In the genomic region with DNA sequence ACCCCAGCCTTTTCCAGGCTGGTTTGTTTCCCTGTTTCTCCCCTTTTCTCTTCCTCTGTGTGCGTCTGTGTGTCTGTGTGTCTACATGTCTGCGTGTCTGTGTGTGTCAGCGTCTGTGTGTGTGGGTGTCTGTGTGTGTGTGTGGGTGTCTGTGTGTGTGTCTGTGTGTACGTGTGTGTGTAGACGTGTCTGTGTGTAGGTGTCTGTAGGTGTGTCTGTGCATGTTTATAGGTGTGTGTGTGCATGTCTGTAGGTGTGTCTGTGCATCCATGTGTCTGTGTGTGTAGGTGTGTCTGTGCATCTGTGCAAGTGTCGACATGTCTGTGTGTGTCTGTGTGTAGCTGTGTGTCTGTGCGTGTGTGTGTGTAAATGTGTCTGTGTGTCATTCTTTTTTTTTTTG, we compare ENCODE assay signal across 20 cellular contexts. TPM values are rescaled to one million over a fixed set of nuclear protein-coding genes. Genes with fewer than 3 reads are reported as not detected.
"Had no signal": no experiment of that assay in that cellular context is flagged by ENCODE, and none has a peak within 500 bp of the region (broad histone marks: within the 10 kb centered on the region; RNA-seq: fewer than 3 reads in every experiment).

No MANE protein-coding gene starts in this region.

- H3K27ac Mint-ChIP-seq: activated CD4-positive, alpha-beta memory T cell treated with anti-CD3 and anti-CD28 coated beads for 36 hours; activated CD4-positive, alpha-beta T cell treated with anti-CD3 and anti-CD28 coated beads for 36 hours; endodermal cell; type B pancreatic cell had no signal

- H3K36me3 ChIP-seq: ascending aorta, gastroesophageal sphincter had no signal

- DNase-seq: activated CD4-positive, alpha-beta memory T cell treated with anti-CD3 and anti-CD28 coated beads for 36 hours; activated CD4-positive, alpha-beta T cell treated with anti-CD3 and anti-CD28 coated beads for 36 hours; activated effector memory CD4-positive, alpha-beta T cell treated with anti-CD3 and anti-CD28 coated beads, Interleukin-2, amount 50 U/mL, for 16 hours; activated T-cell treated with anti-CD3 and anti-CD28 coated beads, Interleukin-2, amount 50 U/mL, for 4 hours; mesenchymal stem cell; nucleus accumbens; stimulated activated CD4-positive, alpha-beta T cell treated with anti-CD3 and anti-CD28 coated beads, Interleukin-4, amount 100 ng/mL, for 4 hours; stimulated activated CD8-positive, alpha-beta memory T cell treated with anti-CD3 and anti-CD28 coated beads, Interleukin-4, amount 100 ng/mL, for 48 hours; stimulated activated naive CD4-positive, alpha-beta T cell treated with Interleukin-2 at 50 U/mL for 16 hours; SW 1271 had no signal

- H3K36me3 Mint-ChIP-seq: activated CD4-positive, alpha-beta memory T cell treated with anti-CD3 and anti-CD28 coated beads for 36 hours; naive thymus-derived CD8-positive, alpha-beta T cell; type B pancreatic cell had no signal

- H3K9me3 ChIP-seq: ascending aorta, gastroesophageal sphincter had no signal

- H3K9me3 Mint-ChIP-seq: activated CD4-positive, alpha-beta memory T cell treated with anti-CD3 and anti-CD28 coated beads for 36 hours; activated T-cell treated with anti-CD3 and anti-CD28 coated beads, Interleukin-2, amount 50 U/mL, for 4 hours; naive thymus-derived CD8-positive, alpha-beta T cell; type B pancreatic cell had no signal

- H3K4me1 ChIP-seq: ascending aorta had no signal

- ATAC-seq: activated CD4-positive, alpha-beta T cell treated with anti-CD3 and anti-CD28 coated beads for 36 hours; activated T-cell treated with anti-CD3 and anti-CD28 coated beads, Interleukin-2, amount 50 U/mL, for 4 hours; gastroesophageal sphincter; left ventricle myocardium superior; naive thymus-derived CD8-positive, alpha-beta T cell had no signal

- H3K4me3 Mint-ChIP-seq: activated CD4-positive, alpha-beta memory T cell treated with anti-CD3 and anti-CD28 coated beads for 36 hours; activated CD4-positive, alpha-beta T cell treated with anti-CD3 and anti-CD28 coated beads for 36 hours; activated T-cell treated with anti-CD3 and anti-CD28 coated beads, Interleukin-2, amount 50 U/mL, for 4 hours; endodermal cell; naive thymus-derived CD8-positive, alpha-beta T cell; type B pancreatic cell had no signal

- H3K27ac ChIP-seq: ascending aorta, gastroesophageal sphincter, VCaP had no signal

- H3K4me3 ChIP-seq: ascending aorta, gastroesophageal sphincter had no signal

RNA-seq across cellular contexts. Expression of a gene that starts 3.3 kb away (rescaled TPM):
- total RNA-seq: activated CD4-positive, alpha-beta memory T cell treated with anti-CD3 and anti-CD28 coated beads for 36 hours; activated CD4-positive, alpha-beta T cell treated with anti-CD3 and anti-CD28 coated beads for 36 hours; activated T-cell treated with anti-CD3 and anti-CD28 coated beads, Interleukin-2, amount 50 U/mL, for 4 hours; ascending aorta; dermis microvascular lymphatic vessel endothelial cell; left ventricle myocardium superior; naive thymus-derived CD8-positive, alpha-beta T cell; skeletal muscle tissue had no signal
- polyA plus RNA-seq: keratinocyte; naive thymus-derived CD8-positive, alpha-beta T cell had no signal

RNA-seq across cellular contexts. Expression of a gene that starts 29.5 kb away (rescaled TPM):
- total RNA-seq: ascending aorta had no signal

RNA-seq across cellular contexts. Expression of a gene that starts 37.0 kb away (rescaled TPM):
- polyA plus RNA-seq: keratinocyte had no signal
